ENCODE assay signal across 1 cellular context in genomic region chr2:231123362-231123898, GRCh38.
A peak's percentile ranks its signal among the peaks of the same experiment; 100 is the strongest.
TF ChIP-seq lines count a peak whose summit lies in the region.

No MANE protein-coding gene starts in this region.

TF ChIP-seq in HepG2, 621 proteins besides CTCF, POLR2A, EP300 and RAD21 (continued from another document):
- TF ChIP-seq ZNF609 (CRISPR knock-in tag; IDR thresholded peaks at IDR 0.05; ENCODE audit: borderline replicate concordance): 0 out of 2 replicates have a peak, but pooled peaks have one; percentile 31
- TF ChIP-seq, protein P1, sequence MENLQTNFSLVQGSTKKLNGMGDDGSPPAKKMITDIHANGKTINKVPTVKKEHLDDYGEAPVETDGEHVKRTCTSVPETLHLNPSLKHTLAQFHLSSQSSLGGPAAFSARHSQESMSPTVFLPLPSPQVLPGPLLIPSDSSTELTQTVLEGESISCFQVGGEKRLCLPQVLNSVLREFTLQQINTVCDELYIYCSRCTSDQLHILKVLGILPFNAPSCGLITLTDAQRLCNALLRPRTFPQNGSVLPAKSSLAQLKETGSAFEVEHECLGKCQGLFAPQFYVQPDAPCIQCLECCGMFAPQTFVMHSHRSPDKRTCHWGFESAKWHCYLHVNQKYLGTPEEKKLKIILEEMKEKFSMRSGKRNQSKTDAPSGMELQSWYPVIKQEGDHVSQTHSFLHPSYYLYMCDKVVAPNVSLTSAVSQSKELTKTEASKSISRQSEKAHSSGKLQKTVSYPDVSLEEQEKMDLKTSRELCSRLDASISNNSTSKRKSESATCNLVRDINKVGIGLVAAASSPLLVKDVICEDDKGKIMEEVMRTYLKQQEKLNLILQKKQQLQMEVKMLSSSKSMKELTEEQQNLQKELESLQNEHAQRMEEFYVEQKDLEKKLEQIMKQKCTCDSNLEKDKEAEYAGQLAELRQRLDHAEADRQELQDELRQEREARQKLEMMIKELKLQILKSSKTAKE (CRISPR knock-in tag; IDR thresholded peaks at IDR 0.05; ENCODE audit: borderline replicate concordance): no peak
- TF ChIP-seq GTF3A (CRISPR knock-in tag; conservative IDR thresholded peaks at IDR 0.05): no peak
- TF ChIP-seq ZNF230 (CRISPR knock-in tag; IDR thresholded peaks at IDR 0.05): no peak
- no peak for TF ChIP-seq MEIS1 (CRISPR knock-in tag; IDR thresholded peaks at IDR 0.05; ENCODE audit: borderline replicate concordance)
- no peak for TF ChIP-seq SALL2 (CRISPR knock-in tag; IDR thresholded peaks at IDR 0.05)
